In genomic region chr1:18035145-18035544, GRCh38 we compare ENCODE assay signal across 6 cellular contexts.
"Had no signal": no experiment of that assay in that cellular context is flagged by ENCODE, and none has a peak within 500 bp of the region (broad histone marks: within the 10 kb centered on the region; RNA-seq: fewer than 3 reads in every experiment).

No MANE protein-coding gene starts in this region.

- ATAC-seq: HepG2, K562 had no signal

- H3K9me3 Mint-ChIP-seq: IgD-negative memory B cell had no signal

- H3K36me3 Mint-ChIP-seq: IgD-negative memory B cell had no signal

- DNase-seq: IMR-90, KBM-7 had no signal

- H3K27ac Mint-ChIP-seq: IgD-negative memory B cell had no signal

- H3K27ac ChIP-seq: HL-60 had no signal

- H3K4me3 ChIP-seq: K562 had no signal
